ENCODE assay signal across 20 cellular contexts in the genomic region with DNA sequence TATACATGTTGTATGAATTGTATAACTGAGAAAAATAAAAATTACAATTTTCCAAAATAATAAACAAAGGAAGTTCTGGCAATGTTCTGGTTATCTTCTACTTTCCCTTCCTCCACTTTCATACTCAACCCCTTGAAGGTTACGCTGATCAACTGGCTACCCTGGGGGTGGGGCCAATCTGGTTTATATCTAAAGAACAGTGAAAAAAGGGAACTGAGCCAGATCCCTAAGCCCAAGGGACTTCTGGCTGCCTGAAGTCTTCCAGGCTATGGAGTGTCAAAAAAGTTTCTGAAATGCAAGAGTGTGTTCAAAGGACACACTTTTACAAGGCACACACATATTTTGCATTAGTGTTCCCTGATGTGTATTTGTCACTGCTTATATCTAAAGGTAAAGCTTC.
"Had no signal": no experiment of that assay in that cellular context is flagged by ENCODE, and none has a peak within 500 bp of the region (broad histone marks: within the 10 kb centered on the region; RNA-seq: fewer than 3 reads in every experiment).

No MANE protein-coding gene starts in this region.

- H3K36me3 ChIP-seq: breast epithelium, WERI-Rb-1 had no signal

- H3K36me3 Mint-ChIP-seq: activated naive CD4-positive, alpha-beta T cell treated with anti-CD3 and anti-CD28 coated beads, Interleukin-2, amount 50 U/mL, for 24 hours had no signal

- ATAC-seq: activated CD4-positive, alpha-beta T cell treated with anti-CD3 and anti-CD28 coated beads for 36 hours; activated CD8-positive, alpha-beta T cell treated with anti-CD3 and anti-CD28 coated beads for 36 hours; PC-3; T-helper 17 cell had no signal

- H3K4me1 ChIP-seq: breast epithelium had no signal

- H3K4me3 Mint-ChIP-seq: activated CD4-positive, alpha-beta T cell treated with anti-CD3 and anti-CD28 coated beads for 36 hours; activated CD8-positive, alpha-beta T cell treated with anti-CD3 and anti-CD28 coated beads for 36 hours; activated naive CD4-positive, alpha-beta T cell treated with anti-CD3 and anti-CD28 coated beads, Interleukin-2, amount 50 U/mL, for 24 hours; T-helper 17 cell had no signal

- H3K27me3 ChIP-seq: breast epithelium had no signal

- H3K27ac Mint-ChIP-seq: activated CD4-positive, alpha-beta T cell treated with anti-CD3 and anti-CD28 coated beads for 36 hours; activated CD8-positive, alpha-beta T cell treated with anti-CD3 and anti-CD28 coated beads for 36 hours; activated naive CD4-positive, alpha-beta T cell treated with anti-CD3 and anti-CD28 coated beads, Interleukin-2, amount 50 U/mL, for 24 hours; T-helper 17 cell had no signal

- H3K4me1 Mint-ChIP-seq: activated CD4-positive, alpha-beta T cell treated with anti-CD3 and anti-CD28 coated beads for 36 hours; activated naive CD4-positive, alpha-beta T cell treated with anti-CD3 and anti-CD28 coated beads, Interleukin-2, amount 50 U/mL, for 24 hours; T-helper 17 cell had no signal

- H3K4me3 ChIP-seq: breast epithelium had no signal

- H3K27ac ChIP-seq: breast epithelium, WERI-Rb-1 had no signal

- H3K9me3 ChIP-seq: breast epithelium had no signal

- H3K9me3 Mint-ChIP-seq: activated CD8-positive, alpha-beta T cell treated with anti-CD3 and anti-CD28 coated beads for 36 hours; activated naive CD4-positive, alpha-beta T cell treated with anti-CD3 and anti-CD28 coated beads, Interleukin-2, amount 50 U/mL, for 24 hours had no signal

- DNase-seq: activated CD4-positive, alpha-beta T cell treated with anti-CD3 and anti-CD28 coated beads for 36 hours; activated CD4-positive, alpha-beta T cell treated with anti-CD3 and anti-CD28 coated beads, Interleukin-2, amount 50 U/mL, for 1 hour; activated CD8-positive, alpha-beta memory T cell treated with anti-CD3 and anti-CD28 coated beads, Interleukin-2, amount 50 U/mL, for 48 hours; activated CD8-positive, alpha-beta T cell treated with anti-CD3 and anti-CD28 coated beads for 36 hours; activated T-cell treated with anti-CD3 and anti-CD28 coated beads, Interleukin-2, amount 50 U/mL, for 1 hour; aorta; Kasumi-1; KBM-7; NCI-H1105 treated with DMSO at 0.1 percent for 48 hours; NCI-H1436 treated with DMSO at 0.1 percent for 48 hours; NCI-H187; NCI-H2081; NCI-H526 treated with DMSO at 0.1 percent for 48 hours; PC-3; SHP77 treated with DMSO at 0.1 percent for 48 hours; T-helper 17 cell; T1000; WERI-Rb-1 had no signal
